8 cellular contexts compared by ENCODE assay signal in genomic region chr7:139094596-139094995, GRCh38. TPM values are rescaled to one million over a fixed set of nuclear protein-coding genes. Genes with fewer than 3 reads are reported as not detected.
A peak's percentile ranks its signal among the peaks of the same experiment; 100 is the strongest.
DNase-seq lines count a peak whose midpoint lies in the region; ATAC-seq and TF ChIP-seq lines count a peak whose summit lies in the region.

No MANE protein-coding gene starts in this region.

- H3K9me3 Mint-ChIP-seq in naive thymus-derived CD4-positive, alpha-beta T cell, result peaks cover 0 to 7% (median 0%) of the 10 kb centered on the region in 11 donors

- H3K27ac ChIP-seq in naive thymus-derived CD4-positive, alpha-beta T cell (ENCODE audit: low read depth, low read length), result peak overlapping the region; percentile 75
- no peak overlapping the region for H3K27ac ChIP-seq in RWPE1

- peaks cover 0 to 3% (median 0%) of the 10 kb centered on the region in 5 donors for H3K27me3 Mint-ChIP-seq in naive thymus-derived CD4-positive, alpha-beta T cell

- no peak for DNase-seq in GM06990 (ENCODE audit: extremely low read depth, insufficient read length)
- DNase-seq in amniotic epithelial cell (ENCODE audit: low read depth), result peak; percentile 17
- peak in 3 of 9 donors; percentile 38 to 50 (median 43) for DNase-seq in naive thymus-derived CD4-positive, alpha-beta T cell
- DNase-seq in RWPE1 (ENCODE audit: low spot score), result no peak
- no peak for DNase-seq in COR-L47 (lab: John Stamatoyannopoulos, UW)
- DNase-seq in LoVo (ENCODE audit: low spot score), result no peak

- peaks cover 54 to 75% of the 10 kb centered on the region in 2 donors for H3K4me1 ChIP-seq in naive thymus-derived CD4-positive, alpha-beta T cell (ENCODE audit: control insufficient read depth in 2 of 2, insufficient read depth in 2 of 2, low read length in 2 of 2)

- H3K27ac Mint-ChIP-seq in naive thymus-derived CD4-positive, alpha-beta T cell, result peak overlapping the region; percentile 89 to 97 (median 94)

- no peaks in the 10 kb centered on the region for H3K9me3 ChIP-seq in naive thymus-derived CD4-positive, alpha-beta T cell (ENCODE audit: control insufficient read depth in 2 of 3, low read length in 3 of 3)

- POLR2A ChIA-PET in naive thymus-derived CD4-positive, alpha-beta T cell (lab: Charles Lee), result interaction anchor here (0.5 to 5.4 kb wide), 29 partner anchors 9 to 1253 kb away, joined by 3 to 151 read pairs (median 5); partner anchors contain the start of genes LUC7L2 and ZC3HAV1
- POLR2A ChIA-PET in RWPE1 (lab: Yijun Ruan, JAX; ENCODE audit: low non-redundant PET), result no interaction called here

- peak; percentile 11 for ATAC-seq in HG03095 (IDR thresholded peaks at IDR 0.05; ENCODE audit: unreplicated experiment)
- ATAC-seq in naive thymus-derived CD4-positive, alpha-beta T cell, result peak; percentile 0
- no peak for ATAC-seq in GM21619 (IDR thresholded peaks at IDR 0.05; ENCODE audit: unreplicated experiment)

- TF ChIP-seq CTCF in GM06990 (IDR thresholded peaks at IDR 0.05; ENCODE audit: insufficient read depth, low read length, poor library complexity, severe bottlenecking), result no peak
- no peak for TF ChIP-seq CTCF in RWPE1 (conservative IDR thresholded peaks at IDR 0.05; ENCODE audit: low read depth)

- H3K4me1 Mint-ChIP-seq in naive thymus-derived CD4-positive, alpha-beta T cell, result peaks cover 61 to 98% (median 84%) of the 10 kb centered on the region in 7 donors

- H3K36me3 Mint-ChIP-seq in naive thymus-derived CD4-positive, alpha-beta T cell, result peaks cover 0 to 65% (median 37%) of the 10 kb centered on the region in 5 donors

- H3K36me3 ChIP-seq in GM06990 (ENCODE audit: control insufficient read depth, insufficient read depth, low read length), result peaks cover 4% of the 10 kb centered on the region
- peaks cover 0 to 5% (median under 1%) of the 10 kb centered on the region in 3 experiments for H3K36me3 ChIP-seq in naive thymus-derived CD4-positive, alpha-beta T cell (ENCODE audit: control insufficient read depth in 2 of 3, insufficient read depth in 3 of 3, low read length in 3 of 3)

- H3K4me3 Mint-ChIP-seq in naive thymus-derived CD4-positive, alpha-beta T cell, result peak overlapping the region; percentile 81 to 98 (median 88)

- H3K4me3 ChIP-seq in GM06990 (replicated peaks; ENCODE audit: low read depth, low read length), result peak overlapping the region; percentile 22; the same call in 1 of the 2 replicates
- H3K4me3 ChIP-seq in naive thymus-derived CD4-positive, alpha-beta T cell (ENCODE audit: low read length), result peak overlapping the region; percentile 84

- CTCF ChIA-PET in naive thymus-derived CD4-positive, alpha-beta T cell (lab: Charles Lee), result interaction anchor here (1.0 to 2.5 kb wide), 12 partner anchors 8 to 78 kb away, joined by 3 to 26 read pairs (median 6); no protein-coding TSS in a partner anchor
- CTCF ChIA-PET in RWPE1 (lab: Yijun Ruan, JAX), result interaction anchor here (0.6 to 0.7 kb wide), 2 partner anchors 822 to 1747 kb away, joined by 3 read pairs; no protein-coding TSS in a partner anchor

- intact Hi-C loops in naive thymus-derived CD4-positive, alpha-beta T cell (cut with micrococcal nuclease), result loop anchor here (1.0 to 10.0 kb wide), 6 partner anchors 9 to 1090 kb away; partner anchors contain the start of gene CREB3L2 (in 1 of the 2)

- H3K27me3 ChIP-seq in GM06990 (replicated peaks; ENCODE audit: control insufficient read depth, insufficient read depth, low read length), result no peaks in the 10 kb centered on the region
- H3K27me3 ChIP-seq in naive thymus-derived CD4-positive, alpha-beta T cell (ENCODE audit: control insufficient read depth in 2 of 2, insufficient read depth in 2 of 2, low read length in 2 of 2), result no peaks in the 10 kb centered on the region

RNA-seq across cellular contexts. Expression of gene ZC3HAV1, which starts 14.9 kb away (rescaled TPM):
- total RNA-seq in naive thymus-derived CD4-positive, alpha-beta T cell, result 100 to 1,000 TPM; 129 to 181 (median 152) TPM
- polyA plus RNA-seq in naive thymus-derived CD4-positive, alpha-beta T cell, result 100 to 1,000 TPM; 165 to 249 TPM

RNA-seq across cellular contexts. Expression of gene ZC3HAV1L, which starts 58.8 kb away (rescaled TPM):
- 10 to 100 TPM in 1 of 5 experiments, 1 to 10 TPM in 1, under 1 TPM in 3; 0.35 to 26.7 (median 0.78) TPM for total RNA-seq in naive thymus-derived CD4-positive, alpha-beta T cell
- polyA plus RNA-seq in naive thymus-derived CD4-positive, alpha-beta T cell, result under 1 TPM in 1 of 2 donors, not detected in 1; 0.13 TPM
